In the genomic region with DNA sequence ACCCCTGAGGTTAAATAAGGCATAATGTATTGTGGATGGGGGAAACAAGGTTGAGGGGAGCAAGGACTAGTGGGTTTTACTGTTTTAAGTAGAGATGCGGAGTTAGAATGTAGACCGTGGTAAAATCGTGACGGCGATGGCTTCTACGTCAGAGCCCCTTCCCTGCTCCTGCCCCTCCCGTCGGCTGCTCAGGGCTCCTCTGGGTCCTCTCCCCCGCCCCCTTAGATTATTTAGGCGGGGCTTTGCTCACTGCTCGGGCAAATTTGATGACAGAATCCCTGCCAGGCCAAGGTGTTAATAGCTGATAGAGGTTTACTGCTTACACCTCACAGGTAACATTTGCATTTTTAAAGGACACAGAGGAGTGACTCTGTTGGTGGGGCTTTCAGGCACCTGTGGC, we compare ENCODE assay signal across 16 cellular contexts. TPM values are rescaled to one million over a fixed set of nuclear protein-coding genes. Genes with fewer than 3 reads are reported as not detected.
DNase-seq lines count a peak whose midpoint lies in the region; ATAC-seq and TF ChIP-seq lines count a peak whose summit lies in the region.
"Had no signal": no experiment of that assay in that cellular context is flagged by ENCODE, and none has a peak within 500 bp of the region (broad histone marks: within the 10 kb centered on the region; RNA-seq: fewer than 3 reads in every experiment).

No MANE protein-coding gene starts in this region.

- peak; percentile 37 for ATAC-seq in effector memory CD8-positive, alpha-beta T cell (replicated peaks)
- no peak for ATAC-seq in natural killer cell treated with Interleukin-12 subunit alpha and Interleukin-12 subunit beta and Interleukin-15 and Interleukin-18, amount 100 ng/mL, for 72 hours
- ATAC-seq in HG03135 (IDR thresholded peaks at IDR 0.05; ENCODE audit: unreplicated experiment) (no peak), PC-3 (no peak)
- ATAC-seq: mucosa of descending colon, psoas muscle had no signal

- POLR2A ChIA-PET in PC-3 (lab: Charles Lee; ENCODE audit: unreplicated experiment), result no interaction called here

- no peaks in the 10 kb centered on the region for H3K9me2 ChIP-seq in PC-3 (replicated peaks; ENCODE audit: low read length)

- H3K79me2 ChIP-seq in PC-3 (ENCODE audit: low read length), result no peaks in the 10 kb centered on the region

- DNase-seq in DMS79 treated with DMSO at 0.1 percent for 48 hours (lab: John Stamatoyannopoulos, UW), result peak; percentile 37
- DNase-seq in effector memory CD8-positive, alpha-beta T cell, result peak; percentile 32 to 42 (median 38)
- no peak for DNase-seq in natural killer cell treated with Interleukin-12 subunit alpha and Interleukin-12 subunit beta and Interleukin-15 and Interleukin-18, amount 100 ng/mL, for 72 hours (ENCODE audit: low spot score)
- DNase-seq in NCI-H1694 (lab: John Stamatoyannopoulos, UW), result no peak
- no peak for DNase-seq in PC-3
- DNase-seq: activated naive CD4-positive, alpha-beta T cell treated with Interleukin-2 at 50 U/mL for 16 hours; effector memory CD4-positive, alpha-beta T cell; MM.1S; psoas muscle; stimulated activated CD4-positive, alpha-beta T cell treated with anti-CD3 and anti-CD28 coated beads, Interleukin-12 subunit alpha, Interleukin-12 subunit beta, amount 100 ng/mL, for 4 hours had no signal

- peaks cover 43% of the 10 kb centered on the region for H3K27me3 ChIP-seq in HUES64 (ENCODE audit: insufficient read depth, low read length)
- H3K27me3 ChIP-seq in PC-3 (ENCODE audit: low read length), result peaks cover 10% of the 10 kb centered on the region; the same call in 1 of the 2 replicates

- H3K27me3 Mint-ChIP-seq in effector memory CD8-positive, alpha-beta T cell, result no peaks in the 10 kb centered on the region
- peaks cover 0 to 26% of the 10 kb centered on the region in 2 donors for H3K27me3 Mint-ChIP-seq in natural killer cell treated with Interleukin-12 subunit alpha and Interleukin-12 subunit beta and Interleukin-15 and Interleukin-18, amount 100 ng/mL, for 72 hours

- H3K36me3 Mint-ChIP-seq in effector memory CD8-positive, alpha-beta T cell (ENCODE audit: insufficient read depth), result peaks cover 17% of the 10 kb centered on the region
- no peaks in the 10 kb centered on the region for H3K36me3 Mint-ChIP-seq in natural killer cell treated with Interleukin-12 subunit alpha and Interleukin-12 subunit beta and Interleukin-15 and Interleukin-18, amount 100 ng/mL, for 72 hours

- no peaks in the 10 kb centered on the region for H4K20me1 ChIP-seq in PC-3 (ENCODE audit: low read length)

- peaks cover 19 to 26% of the 10 kb centered on the region in 2 donors for H3K4me1 Mint-ChIP-seq in effector memory CD8-positive, alpha-beta T cell (ENCODE audit: low read depth in 2 of 2)
- H3K4me1 Mint-ChIP-seq in natural killer cell treated with Interleukin-12 subunit alpha and Interleukin-12 subunit beta and Interleukin-15 and Interleukin-18, amount 100 ng/mL, for 72 hours (ENCODE audit: low read depth in 2 of 2), result peaks cover 27 to 29% of the 10 kb centered on the region in 2 donors

- BruUV-seq in PC-3 (replicated peaks; lab: Mats Ljungman, UMichigan), result no TSS peak

- H3K27ac Mint-ChIP-seq in effector memory CD8-positive, alpha-beta T cell, result peak overlapping the region; percentile 84 to 90
- no peak overlapping the region for H3K27ac Mint-ChIP-seq in natural killer cell treated with Interleukin-12 subunit alpha and Interleukin-12 subunit beta and Interleukin-15 and Interleukin-18, amount 100 ng/mL, for 72 hours

- peaks cover 13% of the 10 kb centered on the region; the same call in 1 of the 2 replicates for H3K4me1 ChIP-seq in HUES64 (ENCODE audit: insufficient read depth, low read length)
- peaks cover 7% of the 10 kb centered on the region for H3K4me1 ChIP-seq in PC-3 (ENCODE audit: insufficient read depth, low read length)
- H3K4me1 ChIP-seq: BLaER1, breast epithelium, psoas muscle had no signal

- no peak overlapping the region for H2AFZ ChIP-seq in PC-3 (ENCODE audit: low read length)

- 4% methylated on average over 9 of the region's 11 CpGs for WGBS in HUES64

- intact Hi-C loops in PC-3 (cut with micrococcal nuclease), result no loop called here

- no peaks in the 10 kb centered on the region for H3K36me3 ChIP-seq in HUES64 (ENCODE audit: insufficient read depth, low read length)
- no peaks in the 10 kb centered on the region for H3K36me3 ChIP-seq in PC-3 (ENCODE audit: low read depth, low read length)
- H3K36me3 ChIP-seq: BLaER1, breast epithelium had no signal

- H3F3A ChIP-seq in PC-3 (ENCODE audit: low read length, unreplicated experiment), result no peaks in the 10 kb centered on the region

- CTCF ChIA-PET in PC-3 (lab: Charles Lee), result no interaction called here

- H3K9me3 ChIP-seq in HUES64 (ENCODE audit: insufficient read depth, low read depth, low read length) (no peaks in the 10 kb centered on the region), PC-3 (ENCODE audit: low read length) (no peaks in the 10 kb centered on the region)
- H3K9me3 ChIP-seq: BLaER1, breast epithelium, mucosa of descending colon, psoas muscle had no signal

- H3K27ac ChIP-seq in HUES64 (ENCODE audit: low read depth, low read length) (no peak overlapping the region), PC-3 (ENCODE audit: low read length) (no peak overlapping the region)
- H3K27ac ChIP-seq: BLaER1, breast epithelium, psoas muscle had no signal

- H3K9me3 Mint-ChIP-seq in effector memory CD8-positive, alpha-beta T cell, result no peaks in the 10 kb centered on the region
- H3K9me3 Mint-ChIP-seq in natural killer cell treated with Interleukin-12 subunit alpha and Interleukin-12 subunit beta and Interleukin-15 and Interleukin-18, amount 100 ng/mL, for 72 hours, result no peaks in the 10 kb centered on the region

- H3K9ac ChIP-seq in HUES64 (ENCODE audit: low read depth, low read length), result no peak overlapping the region
- no peak overlapping the region for H3K9ac ChIP-seq in PC-3 (ENCODE audit: low read length)
- H3K9ac ChIP-seq: BLaER1 had no signal

- peak overlapping the region; percentile 71 for H3K4me3 ChIP-seq in HUES64 (ENCODE audit: low read length)
- H3K4me3 ChIP-seq in PC-3 (ENCODE audit: low read length), result no peak overlapping the region
- H3K4me3 ChIP-seq: BLaER1, breast epithelium, mucosa of descending colon, psoas muscle had no signal

- H3K4me2 ChIP-seq in PC-3 (ENCODE audit: low read length), result no peak overlapping the region
- H3K4me2 ChIP-seq: BLaER1 had no signal

- H3K4me3 Mint-ChIP-seq in effector memory CD8-positive, alpha-beta T cell, result peak overlapping the region; percentile 65 to 85
- H3K4me3 Mint-ChIP-seq in natural killer cell treated with Interleukin-12 subunit alpha and Interleukin-12 subunit beta and Interleukin-15 and Interleukin-18, amount 100 ng/mL, for 72 hours, result peak overlapping the region; percentile 71

- no peak for TF ChIP-seq CTCF in PC-3 (conservative IDR thresholded peaks at IDR 0.05; ENCODE audit: low read depth, low read length)

RNA-seq across cellular contexts. Expression of a gene that starts 2.3 kb away (rescaled TPM):
- 0.15 TPM for polyA plus RNA-seq in HUES64 (2013, experiment 1 of 2)
- 0.38 TPM for polyA plus RNA-seq in HUES64 (2013, experiment 2 of 2)
- total RNA-seq in natural killer cell treated with Interleukin-12 subunit alpha and Interleukin-12 subunit beta and Interleukin-15 and Interleukin-18, amount 100 ng/mL, for 72 hours, result under 1 TPM; 0.05 to 0.17 TPM
- total RNA-seq in PC-3 (2014; rRNA removed), result 0.04 TPM in 1 of 2 replicates, not detected in the other
- polyA plus RNA-seq: keratinocyte had no signal

Comparison
In these comparisons a context has a peak if more than half of its experiments do, and no peak if none do; other contexts are left out.
1. DNase-seq: peak in DMS79 treated with DMSO at 0.1 percent for 48 hours (single experiment) and effector memory CD8-positive, alpha-beta T cell (3 of 3); none in natural killer cell treated with Interleukin-12 subunit alpha and Interleukin-12 subunit beta and Interleukin-15 and Interleukin-18, amount 100 ng/mL, for 72 hours (single experiment), NCI-H1694 (single experiment) and PC-3 (single experiment).
2. H3K27ac Mint-ChIP-seq: peak in effector memory CD8-positive, alpha-beta T cell (2 of 2); none in natural killer cell treated with Interleukin-12 subunit alpha and Interleukin-12 subunit beta and Interleukin-15 and Interleukin-18, amount 100 ng/mL, for 72 hours (0 of 2).